In genomic region chr11:78372114-78372768, GRCh38 we compare ENCODE assay signal across 23 cellular contexts. TPM values are rescaled to one million over a fixed set of nuclear protein-coding genes. Genes with fewer than 3 reads are reported as not detected.
A peak's percentile ranks its signal among the peaks of the same experiment; 100 is the strongest.
DNase-seq lines count a peak whose midpoint lies in the region; ATAC-seq, FAIRE-seq and TF ChIP-seq lines count a peak whose summit lies in the region.
"Had no signal": no experiment of that assay in that cellular context is flagged by ENCODE, and none has a peak within 500 bp of the region (broad histone marks: within the 10 kb centered on the region; RNA-seq: fewer than 3 reads in every experiment).

No MANE protein-coding gene starts in this region.

- ATAC-seq in K562 (no peak; the same call in 2 of the 3 replicates), left ventricle myocardium superior (peak; percentile 37), HG03342 (IDR thresholded peaks at IDR 0.05; ENCODE audit: unreplicated experiment) (no peak)
- ATAC-seq: activated T-cell treated with anti-CD3 and anti-CD28 coated beads, Interleukin-2, amount 50 U/mL, for 72 hours; foreskin keratinocyte had no signal

- no peaks in the 10 kb centered on the region for H3K27me3 ChIP-seq in K562 (ENCODE audit: control insufficient read depth in 2 of 2, insufficient read depth in 2 of 2, low read length in 2 of 2)
- H3K27me3 ChIP-seq in A673 (replicated peaks; ENCODE audit: insufficient read depth, low read depth, low read length, poor library complexity), result no peaks in the 10 kb centered on the region
- H3K27me3 ChIP-seq: BE2C, transverse colon had no signal

- CTCF ChIA-PET in K562 (lab: Yijun Ruan, JAX; ENCODE audit: low intra/inter-chr PET ratio), result no interaction called here
- CTCF ChIA-PET in A673 (lab: Charles Lee), result no interaction called here

- 40% methylated on average over 4 of the region's 4 CpGs for WGBS in K562 (ENCODE audit: insufficient coverage, low coverage, missing lambda C conversion rate)

- H3K36me3 Mint-ChIP-seq in T-helper 2 cell treated with Interferon-gamma antibody and Interleukin-4, amounts not matched to agents 5 μg/mL and 100 μg/mL, for 36 hours (ENCODE audit: low read depth), result peaks cover 48% of the 10 kb centered on the region

- BruUV-seq in K562 (replicated peaks; lab: Mats Ljungman, UMichigan) (no TSS peak), A673 (replicated peaks; lab: Mats Ljungman, UMichigan) (no TSS peak)

- TF ChIP-seq EP300 in K562 (IDR thresholded peaks at IDR 0.05; ENCODE audit: low read length), result no peak

- no peak for TF ChIP-seq RAD21 in K562 (CRISPR knock-in tag; conservative IDR thresholded peaks at IDR 0.05 in 1 of 2, IDR thresholded peaks at IDR 0.05 in 1 of 2)

- no peaks in the 10 kb centered on the region for H3K9me1 ChIP-seq in K562 (ENCODE audit: control insufficient read depth, insufficient read depth, low read length)

- H3K4me3 Mint-ChIP-seq in T-helper 2 cell treated with Interferon-gamma antibody and Interleukin-4, amounts not matched to agents 5 μg/mL and 100 μg/mL, for 36 hours, result no peak overlapping the region
- H3K4me3 Mint-ChIP-seq: activated CD4-positive, alpha-beta T cell treated with anti-CD3 and anti-CD28 coated beads, Interleukin-2, amount 10 ng/mL, durations not matched to agents 24 days and 14 days; activated T-cell treated with anti-CD3 and anti-CD28 coated beads, Interleukin-2, amount 50 U/mL, for 72 hours had no signal

- H3K9me3 ChIP-seq in K562 (replicated peaks; ENCODE audit: control insufficient read depth, insufficient read depth, low read depth, low read length), result peaks cover 12% of the 10 kb centered on the region; the same call in 1 of the 2 replicates
- peaks cover 2% of the 10 kb centered on the region for H3K9me3 ChIP-seq in A673 (ENCODE audit: low read depth, low read length, poor library complexity, severe bottlenecking)
- H3K9me3 ChIP-seq: BE2C, transverse colon had no signal

- in situ Hi-C loops in K562 (cut with MboI), result no loop called here

- H3K4me1 Mint-ChIP-seq in T-helper 2 cell treated with Interferon-gamma antibody and Interleukin-4, amounts not matched to agents 5 μg/mL and 100 μg/mL, for 36 hours (ENCODE audit: low read depth), result peaks cover 57% of the 10 kb centered on the region

- no peaks in the 10 kb centered on the region for H3K27me3 Mint-ChIP-seq in T-helper 2 cell treated with Interferon-gamma antibody and Interleukin-4, amounts not matched to agents 5 μg/mL and 100 μg/mL, for 36 hours (ENCODE audit: low read depth)
- H3K27me3 Mint-ChIP-seq: activated CD4-positive, alpha-beta T cell treated with anti-CD3 and anti-CD28 coated beads, Interleukin-2, amount 10 ng/mL, durations not matched to agents 24 days and 14 days had no signal

- no peak for FAIRE-seq in K562 (lab: Jason Lieb, UNC)
- FAIRE-seq: small intestine had no signal

- intact Hi-C loops in K562 (cut with micrococcal nuclease), result no loop called here
- intact Hi-C loops in left ventricle myocardium superior (cut with micrococcal nuclease), result no loop called here
- intact Hi-C loops in A673 (cut with micrococcal nuclease; ENCODE audit: unreplicated experiment), result no loop called here

- peak overlapping the region; percentile 37 for H3K27ac Mint-ChIP-seq in T-helper 2 cell treated with Interferon-gamma antibody and Interleukin-4, amounts not matched to agents 5 μg/mL and 100 μg/mL, for 36 hours
- H3K27ac Mint-ChIP-seq: activated CD4-positive, alpha-beta T cell treated with anti-CD3 and anti-CD28 coated beads, Interleukin-2, amount 10 ng/mL, durations not matched to agents 24 days and 14 days; activated T-cell treated with anti-CD3 and anti-CD28 coated beads, Interleukin-2, amount 50 U/mL, for 72 hours had no signal

- no peaks in the 10 kb centered on the region for H4K20me1 ChIP-seq in K562 (replicated peaks; ENCODE audit: control insufficient read depth, insufficient read depth, low read length)

- TF ChIP-seq CTCF in K562 (IDR thresholded peaks at IDR 0.05 in 2 of 3, conservative IDR thresholded peaks at IDR 0.05 in 1 of 3; ENCODE audit: insufficient read depth in 2 of 3, low read depth in 1 of 3, low read length in 3 of 3), result no peak
- TF ChIP-seq CTCF in A673 (conservative IDR thresholded peaks at IDR 0.05; ENCODE audit: low read depth, low read length), result no peak

- H3K4me1 ChIP-seq in K562 (replicated peaks in 1 of 2; ENCODE audit: control insufficient read depth in 2 of 2, insufficient read depth in 2 of 2, low read length in 2 of 2), result peaks cover 6 to 23% of the 10 kb centered on the region in 2 experiments; a peak in 4 of 5 replicates
- H3K4me1 ChIP-seq in A673 (ENCODE audit: insufficient read depth, low read length, poor library complexity, severe bottlenecking), result peaks cover 30% of the 10 kb centered on the region
- H3K4me1 ChIP-seq: foreskin keratinocyte had no signal

- H2AFZ ChIP-seq in K562 (ENCODE audit: low read depth, low read length), result no peak overlapping the region

- peaks cover 13% of the 10 kb centered on the region; the same call in 1 of the 3 replicates for H3K36me3 ChIP-seq in K562 (ENCODE audit: control insufficient read depth, insufficient read depth, low read length)
- H3K36me3 ChIP-seq in A673 (ENCODE audit: insufficient read depth, low read length, poor library complexity, severe bottlenecking), result no peaks in the 10 kb centered on the region
- H3K36me3 ChIP-seq: BE2C, transverse colon had no signal

- no peak for DNase-seq in T-helper 2 cell treated with Interferon-gamma antibody and Interleukin-4, amounts not matched to agents 5 μg/mL and 100 μg/mL, for 36 hours (ENCODE audit: low spot score)
- no peak for DNase-seq in T-helper 2 cell
- no peak for DNase-seq in K562 (ENCODE audit: extremely low read depth in 1 of 4, low spot score in 3 of 4)
- DNase-seq in left ventricle myocardium superior, result no peak
- DNase-seq in NCI-H510A (lab: John Stamatoyannopoulos, UW), result no peak
- DNase-seq in A673 (ENCODE audit: low spot score), result no peak
- no peak for DNase-seq in caudate nucleus (lab: John Stamatoyannopoulos, UW)
- DNase-seq: activated CD4-positive, alpha-beta T cell treated with anti-CD3 and anti-CD28 coated beads, Interleukin-2, amount 10 ng/mL, durations not matched to agents 24 days and 14 days; activated naive CD4-positive, alpha-beta T cell treated with anti-CD3 and anti-CD28 coated beads, Interleukin-2, amount 50 U/mL, for 16 hours; activated T-cell treated with anti-CD3 and anti-CD28 coated beads, Interleukin-2, amount 50 U/mL, for 72 hours; BE2C; central memory CD4-positive, alpha-beta T cell; foreskin keratinocyte; islet precursor cell; NCI-H146; NCI-H226; NK-92 treated with Interleukin-12 subunit alpha and Interleukin-12 subunit beta, amount 100 ng/mL, for 24 hours; small intestine; stimulated activated naive CD4-positive, alpha-beta T cell treated with Interleukin-2 at 50 U/mL for 16 hours; transverse colon had no signal

- H3K4me2 ChIP-seq in K562 (ENCODE audit: insufficient read depth, low read length), result no peak overlapping the region

- no peak overlapping the region for H3K27ac ChIP-seq in K562 (ENCODE audit: extremely low read depth, low read depth, low read length)
- no peak overlapping the region for H3K27ac ChIP-seq in A673 (ENCODE audit: low read depth, low read length, poor library complexity, severe bottlenecking)
- H3K27ac ChIP-seq in caudate nucleus (ENCODE audit: low read depth, low read length), result no peak overlapping the region
- H3K27ac ChIP-seq: foreskin keratinocyte, HL-60, transverse colon had no signal

- POLR2A ChIA-PET in K562 (lab: Yijun Ruan, JAX) (interaction anchor here (0.7 to 1.3 kb wide), 4 partner anchors 8 to 31 kb away, joined by 3 read pairs; no protein-coding TSS in a partner anchor), A673 (lab: Charles Lee; ENCODE audit: low non-redundant PET) (no interaction called here)

- peaks cover 82% of the 10 kb centered on the region for H3K79me2 ChIP-seq in K562 (ENCODE audit: control insufficient read depth, insufficient read depth, low read length)

- no peak overlapping the region for H3K4me3 ChIP-seq in K562
- no peak overlapping the region for H3K4me3 ChIP-seq in A673 (ENCODE audit: low read depth, low read length, poor library complexity, severe bottlenecking)
- H3K4me3 ChIP-seq: lung, transverse colon had no signal

- H3K9me3 Mint-ChIP-seq in T-helper 2 cell treated with Interferon-gamma antibody and Interleukin-4, amounts not matched to agents 5 μg/mL and 100 μg/mL, for 36 hours, result peaks cover 14% of the 10 kb centered on the region
- H3K9me3 Mint-ChIP-seq: activated CD4-positive, alpha-beta T cell treated with anti-CD3 and anti-CD28 coated beads, Interleukin-2, amount 10 ng/mL, durations not matched to agents 24 days and 14 days had no signal

- H3K9ac ChIP-seq in K562 (ENCODE audit: insufficient read depth in 1 of 2, low read depth in 2 of 2, low read length in 2 of 2), result no peak overlapping the region

- no peak for TF ChIP-seq POLR2A in K562 (conservative IDR thresholded peaks at IDR 0.05)

TF ChIP-seq in K562, 482 proteins besides CTCF, POLR2A, EP300 and RAD21 (continues in another document):
- TF ChIP-seq PURB (CRISPR knock-in tag; IDR thresholded peaks at IDR 0.05; ENCODE audit: low read depth), result no peak
- no peak for TF ChIP-seq ZNF445 (CRISPR knock-in tag; IDR thresholded peaks at IDR 0.05; ENCODE audit: low read depth)
- no peak for TF ChIP-seq SNRNP70 (optimal IDR thresholded peaks at IDR 0.05; ENCODE audit: low read depth, low read length)
- TF ChIP-seq MAFK (IDR thresholded peaks at IDR 0.05; ENCODE audit: low read length), result peak; percentile 26; the same call in 1 of the 2 replicates
- TF ChIP-seq NFRKB (IDR thresholded peaks at IDR 0.05; ENCODE audit: low read depth), result no peak
- peak; percentile 68 for TF ChIP-seq ZNF316 (IDR thresholded peaks at IDR 0.05)
- TF ChIP-seq MAFF (IDR thresholded peaks at IDR 0.05; ENCODE audit: low read length), result peak; percentile 16; the same call in 1 of the 2 replicates

RNA-seq across cellular contexts. Expression of gene GAB2, which starts 45.4 kb away (rescaled TPM):
- 43.7 and 72.8 TPM in 2 replicates for total RNA-seq in K562 (2011; cell fraction: chromatin; rRNA removed; ENCODE audit: low replicate concordance)
- total RNA-seq in K562 (2011; cell fraction: nucleolus; rRNA removed), result 21.3 and 24.9 TPM in 2 replicates
- total RNA-seq in K562 (2011; cell fraction: nucleoplasm; rRNA removed), result 28.6 and 29.0 TPM in 2 replicates
- 13.7 and 15.0 TPM in 2 replicates for total RNA-seq in K562 (2014; rRNA removed)
- total RNA-seq in K562 (2014; rRNA removed; fragmentation: Illumina TruSeq; extraction: Trizol), result 17.6 and 18.6 TPM in 2 replicates
- total RNA-seq in K562 (2015; rRNA removed; fragmentation: Illumina TruSeq; extraction: Trizol), result 18.1 and 18.7 TPM in 2 replicates
- 25.4 and 35.2 TPM in 2 replicates for total RNA-seq in K562 (2021)
- 11.9 and 15.5 TPM in 2 replicates for polyA plus RNA-seq in K562 (2011; rRNA removed)
- 10.3 and 11.7 TPM in 2 replicates for polyA plus RNA-seq in K562 (2011; cell fraction: cytosol; rRNA removed)
- polyA plus RNA-seq in K562 (2011; cell fraction: nucleus; rRNA removed), result 25.3 and 30.6 TPM in 2 replicates
- polyA plus RNA-seq in K562 (2012), result 23.9 and 82.9 TPM in 2 replicates
- polyA plus RNA-seq in K562 (2014; fragmentation: Illumina TruSeq; extraction: Trizol), result 24.7 and 25.9 TPM in 2 replicates
- 1 to 10 TPM; 2.3 to 6.5 TPM for polyA plus RNA-seq in K562 (2014; fragmentation: Nextera tagmentation; extraction: Ambion mirVana)
- 10.9 and 16.1 TPM in 2 replicates for polyA plus RNA-seq in K562 (2014; rRNA removed)
- polyA minus RNA-seq in K562 (2011; rRNA and poly(A)+ RNA removed), result 25.7 and 32.4 TPM in 2 replicates
- polyA minus RNA-seq in K562 (2011; cell fraction: cytosol; rRNA and poly(A)+ RNA removed), result 9.1 and 16.6 TPM in 2 replicates
- 10.6 and 19.3 TPM in 2 replicates for polyA minus RNA-seq in K562 (2011; cell fraction: nucleus; rRNA and poly(A)+ RNA removed)
- total RNA-seq in left ventricle myocardium superior, result 17.2 TPM
- total RNA-seq in A673 (2021), result 21.5 and 29.9 TPM in 2 replicates
